Comparison of ENCODE assay signal across 18 cellular contexts in genomic region chr10:114653926-114654325, GRCh38. TPM values are rescaled to one million over a fixed set of nuclear protein-coding genes. Genes with fewer than 3 reads are reported as not detected.
A peak's percentile ranks its signal among the peaks of the same experiment; 100 is the strongest.
DNase-seq lines count a peak whose midpoint lies in the region; ATAC-seq and TF ChIP-seq lines count a peak whose summit lies in the region.
"Had no signal": no experiment of that assay in that cellular context is flagged by ENCODE, and none has a peak within 500 bp of the region (broad histone marks: within the 10 kb centered on the region; RNA-seq: fewer than 3 reads in every experiment).

No MANE protein-coding gene starts in this region.

- ATAC-seq in HCT116: peak; percentile 40; the same call in 1 of the 2 replicates
- no peak for ATAC-seq in GM18519 (IDR thresholded peaks at IDR 0.05; ENCODE audit: low FRiP score, unreplicated experiment)
- ATAC-seq: GM12878 had no signal

- no peak overlapping the region for H2BK5ac ChIP-seq in trophoblast cell (ENCODE audit: low read depth, low read length, poor library complexity)

- no peak overlapping the region for H3K27ac ChIP-seq in HCT116 (ENCODE audit: low read depth, low read length)
- H3K27ac ChIP-seq in trophoblast cell (ENCODE audit: low read depth, low read length): no peak overlapping the region
- no peak overlapping the region for H3K27ac ChIP-seq in effector memory CD4-positive, alpha-beta T cell (ENCODE audit: insufficient read depth, low read length, poor library complexity, severe bottlenecking)

- peaks cover 2% of the 10 kb centered on the region for H3K9me3 Mint-ChIP-seq in glutamatergic neuron (ENCODE audit: unreplicated experiment)
- H3K9me3 Mint-ChIP-seq: memory B cell had no signal

- CTCF ChIA-PET in HCT116 (lab: Charles Lee): no interaction called here

- no peaks in the 10 kb centered on the region for H3K9me2 ChIP-seq in HCT116 (ENCODE audit: insufficient read depth)

- H3K27me3 ChIP-seq in HCT116 (ENCODE audit: insufficient read depth, low read length) (no peaks in the 10 kb centered on the region), trophoblast cell (ENCODE audit: insufficient read depth, low read length) (no peaks in the 10 kb centered on the region)
- no peaks in the 10 kb centered on the region for H3K27me3 ChIP-seq in effector memory CD4-positive, alpha-beta T cell (replicated peaks; ENCODE audit: control insufficient read depth, insufficient read depth, low read length, poor library complexity, severe bottlenecking)

- no peaks in the 10 kb centered on the region for H4K20me1 ChIP-seq in HCT116 (ENCODE audit: insufficient read depth)

- no peak overlapping the region for H4K91ac ChIP-seq in trophoblast cell (ENCODE audit: low read depth, low read length)

- H2BK12ac ChIP-seq in trophoblast cell (ENCODE audit: low read length): no peak overlapping the region

- no peak overlapping the region for H3K4me2 ChIP-seq in HCT116 (ENCODE audit: low read length)
- no peak overlapping the region for H3K4me2 ChIP-seq in trophoblast cell (ENCODE audit: low read length)

- no peak overlapping the region for H3K4me3 Mint-ChIP-seq in glutamatergic neuron (ENCODE audit: unreplicated experiment)
- H3K4me3 Mint-ChIP-seq: IgD-negative memory B cell, memory B cell had no signal

- no peaks in the 10 kb centered on the region for H3K9me3 ChIP-seq in HCT116 (ENCODE audit: control insufficient read depth in 1 of 2, insufficient read depth in 1 of 2, low read depth in 1 of 2, low read length in 2 of 2)
- H3K9me3 ChIP-seq in trophoblast cell (ENCODE audit: insufficient read depth, low read depth, low read length): no peaks in the 10 kb centered on the region
- H3K9me3 ChIP-seq in effector memory CD4-positive, alpha-beta T cell (ENCODE audit: control insufficient read depth, low read length): no peaks in the 10 kb centered on the region

- H4K8ac ChIP-seq in trophoblast cell (ENCODE audit: low read depth, low read length): no peak overlapping the region

- no peak overlapping the region for H3K14ac ChIP-seq in trophoblast cell (ENCODE audit: low read length)

- H3K79me2 ChIP-seq in HCT116 (ENCODE audit: insufficient read depth, low read length): no peaks in the 10 kb centered on the region
- H3K79me2 ChIP-seq in trophoblast cell (ENCODE audit: control insufficient read depth, insufficient read depth, low read length, poor library complexity): peaks cover 2% of the 10 kb centered on the region

- DNase-seq in NCI-H2029 (lab: John Stamatoyannopoulos, UW): peak; percentile 58
- DNase-seq in NCI-H2029 treated with DMSO at 0.1 percent for 48 hours (lab: John Stamatoyannopoulos, UW): no peak
- no peak for DNase-seq in HCT116 (ENCODE audit: low read depth, low spot score)
- DNase-seq in dermis microvascular lymphatic vessel endothelial cell (ENCODE audit: low read depth in 2 of 2): peak; percentile 80 to 96
- no peak for DNase-seq in trophoblast cell
- no peak for DNase-seq in effector memory CD4-positive, alpha-beta T cell
- no peak for DNase-seq in glutamatergic neuron
- DNase-seq: activated CD4-positive, alpha-beta T cell treated with anti-CD3 and anti-CD28 coated beads for 48 hours; activated effector memory CD4-positive, alpha-beta T cell treated with anti-CD3 and anti-CD28 coated beads, Interleukin-2, amount 50 U/mL, for 16 hours; amniotic stem cell; foreskin fibroblast; MM.1S; NCI-H526; nucleus accumbens had no signal

- BruUV-seq in HCT116 (replicated peaks; lab: Mats Ljungman, UMichigan): no TSS peak

- no peak overlapping the region for H3K18ac ChIP-seq in trophoblast cell (ENCODE audit: low read length)

- no peak for TF ChIP-seq CTCF in HCT116 (IDR thresholded peaks at IDR 0.05 in 2 of 3, conservative IDR thresholded peaks at IDR 0.05 in 1 of 3; ENCODE audit: borderline replicate concordance in 1 of 3, insufficient read depth in 1 of 3, low read depth in 2 of 3, low read length in 2 of 3)
- no peak for TF ChIP-seq CTCF in glutamatergic neuron (IDR thresholded peaks at IDR 0.05; ENCODE audit: partially characterized antibody, unreplicated experiment)

- intact Hi-C loops in HCT116 (cut with micrococcal nuclease): no loop called here

- no CpG with 5 or more reads among the region's 4 CpGs for WGBS in trophoblast cell (ENCODE audit: extremely low coverage, insufficient coverage, insufficient read length)

- POLR2A ChIA-PET in HCT116 (lab: Charles Lee): no interaction called here

- H2AFZ ChIP-seq in HCT116 (ENCODE audit: low read depth, low read length, poor library complexity, severe bottlenecking) (no peak overlapping the region), trophoblast cell (ENCODE audit: insufficient read depth, low read length, poor library complexity) (peak overlapping the region; percentile 56)

- no peak overlapping the region for H3K9ac ChIP-seq in HCT116 (ENCODE audit: low read length)
- H3K9ac ChIP-seq in trophoblast cell (ENCODE audit: low read length): no peak overlapping the region

- H2AK5ac ChIP-seq in trophoblast cell (ENCODE audit: low read length): no peak overlapping the region

- peaks cover 3% of the 10 kb centered on the region for H3K4me1 Mint-ChIP-seq in glutamatergic neuron (ENCODE audit: low read depth, unreplicated experiment)

- no peak overlapping the region for H3K4ac ChIP-seq in trophoblast cell (ENCODE audit: low read depth, low read length)

- H3K27me3 Mint-ChIP-seq in glutamatergic neuron (ENCODE audit: unreplicated experiment): no peaks in the 10 kb centered on the region

- H3K4me3 ChIP-seq in HCT116 (replicated peaks in 1 of 2; ENCODE audit: low read depth in 1 of 2, low read length in 2 of 2) (no peak overlapping the region), trophoblast cell (ENCODE audit: low read depth, low read length) (no peak overlapping the region)
- H3K4me3 ChIP-seq in effector memory CD4-positive, alpha-beta T cell (ENCODE audit: insufficient read depth, low read depth, low read length, poor library complexity, severe bottlenecking): no peak overlapping the region
- H3K4me3 ChIP-seq: GM12878 had no signal

- TF ChIP-seq POLR2A in HCT116 (IDR thresholded peaks at IDR 0.05; ENCODE audit: borderline replicate concordance, extremely low read depth, insufficient read depth, insufficient read length): no peak

- H3K4me1 ChIP-seq in HCT116 (ENCODE audit: control insufficient read depth in 1 of 2, insufficient read depth in 2 of 2, low read length in 2 of 2): peaks cover 0 to 2% of the 10 kb centered on the region in 2 experiments; a peak in 2 of 4 replicates
- H3K4me1 ChIP-seq in trophoblast cell (ENCODE audit: control insufficient read depth in 1 of 2, insufficient read depth in 2 of 2, low read length in 2 of 2): peaks cover 10 to 12% of the 10 kb centered on the region in 2 experiments
- H3K4me1 ChIP-seq in effector memory CD4-positive, alpha-beta T cell (ENCODE audit: control insufficient read depth, insufficient read depth, low read length, poor library complexity, severe bottlenecking): no peaks in the 10 kb centered on the region

- no peak overlapping the region for H2BK120ac ChIP-seq in trophoblast cell (ENCODE audit: insufficient read depth, low read length, poor library complexity)

- H3K79me1 ChIP-seq in trophoblast cell (ENCODE audit: low read length): peaks cover 8% of the 10 kb centered on the region

- RAD21 ChIA-PET in HCT116 (lab: Charles Lee; ENCODE audit: low non-redundant PET in 1 of 2, low total read pairs in 2 of 2, uncharacterized antibody in 2 of 2, unreplicated experiment in 2 of 2): no interaction called here

- no peak overlapping the region for H3K23ac ChIP-seq in trophoblast cell (ENCODE audit: low read length)

- H4K12ac ChIP-seq in trophoblast cell (ENCODE audit: low read depth, low read length): no peak overlapping the region

- no peak for TF ChIP-seq RAD21 in HCT116 (IDR thresholded peaks at IDR 0.05; ENCODE audit: low read depth)

- H3K36me3 ChIP-seq in HCT116 (ENCODE audit: control insufficient read depth in 1 of 2, insufficient read depth in 2 of 2, low read length in 2 of 2): no peaks in the 10 kb centered on the region
- H3K36me3 ChIP-seq in trophoblast cell (ENCODE audit: control insufficient read depth in 1 of 2, insufficient read depth in 2 of 2, low read length in 2 of 2): no peaks in the 10 kb centered on the region
- H3K36me3 ChIP-seq in effector memory CD4-positive, alpha-beta T cell (ENCODE audit: control insufficient read depth, insufficient read depth, low read length): no peaks in the 10 kb centered on the region

- no peaks in the 10 kb centered on the region for H3K36me3 Mint-ChIP-seq in glutamatergic neuron (ENCODE audit: unreplicated experiment)
- H3K36me3 Mint-ChIP-seq: IgD-negative memory B cell, memory B cell had no signal

- H3K27ac Mint-ChIP-seq in glutamatergic neuron (ENCODE audit: unreplicated experiment): no peak overlapping the region
- H3K27ac Mint-ChIP-seq: IgD-negative memory B cell, memory B cell had no signal

TF ChIP-seq in HCT116, 20 proteins besides CTCF, POLR2A, EP300 and RAD21:
- TF ChIP-seq ZNF274 (IDR thresholded peaks at IDR 0.05; ENCODE audit: low read depth, low read length) (no peak), YY1 (IDR thresholded peaks at IDR 0.05; ENCODE audit: extremely low read depth, insufficient replicate concordance, low read depth, low read length) (no peak), SP1 (IDR thresholded peaks at IDR 0.05; ENCODE audit: low read depth) (no peak), TCF7L2 (IDR thresholded peaks at IDR 0.05; ENCODE audit: borderline replicate concordance, extremely low read depth, insufficient read depth, insufficient read length) (no peak), ELF1 (IDR thresholded peaks at IDR 0.05; ENCODE audit: borderline replicate concordance, low read depth) (no peak)
- TF ChIP-seq, protein P1, sequence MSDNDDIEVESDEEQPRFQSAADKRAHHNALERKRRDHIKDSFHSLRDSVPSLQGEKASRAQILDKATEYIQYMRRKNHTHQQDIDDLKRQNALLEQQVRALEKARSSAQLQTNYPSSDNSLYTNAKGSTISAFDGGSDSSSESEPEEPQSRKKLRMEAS (IDR thresholded peaks at IDR 0.05): no peak
TF ChIP-seq in HCT116: peak in this region for 0.

RNA-seq across cellular contexts. Expression of gene ABLIM1, which starts 4.1 kb away (rescaled TPM):
- total RNA-seq in HCT116 (2021; ENCODE audit: unreplicated experiment): 96.2 TPM
- polyA plus RNA-seq in HCT116 (2012): 35.7 and 41.2 TPM in 2 replicates
- total RNA-seq in dermis microvascular lymphatic vessel endothelial cell: 40.6 and 50.2 TPM in 2 replicates
- polyA plus RNA-seq in trophoblast cell (2013): 12.7 and 12.9 TPM in 2 replicates
- total RNA-seq in glutamatergic neuron (ENCODE audit: unreplicated experiment): 25.7 TPM

Comparison
In these comparisons a context has a peak if more than half of its experiments do, and no peak if none do; other contexts are left out.
1. DNase-seq: peak in NCI-H2029 (single experiment) and dermis microvascular lymphatic vessel endothelial cell (2 of 2); none in NCI-H2029 treated with DMSO at 0.1 percent for 48 hours (single experiment), HCT116 (single experiment), trophoblast cell (0 of 2), effector memory CD4-positive, alpha-beta T cell (0 of 3) and glutamatergic neuron (single experiment).